Comparison of ENCODE assay signal across 1 cellular context in the genomic region with DNA sequence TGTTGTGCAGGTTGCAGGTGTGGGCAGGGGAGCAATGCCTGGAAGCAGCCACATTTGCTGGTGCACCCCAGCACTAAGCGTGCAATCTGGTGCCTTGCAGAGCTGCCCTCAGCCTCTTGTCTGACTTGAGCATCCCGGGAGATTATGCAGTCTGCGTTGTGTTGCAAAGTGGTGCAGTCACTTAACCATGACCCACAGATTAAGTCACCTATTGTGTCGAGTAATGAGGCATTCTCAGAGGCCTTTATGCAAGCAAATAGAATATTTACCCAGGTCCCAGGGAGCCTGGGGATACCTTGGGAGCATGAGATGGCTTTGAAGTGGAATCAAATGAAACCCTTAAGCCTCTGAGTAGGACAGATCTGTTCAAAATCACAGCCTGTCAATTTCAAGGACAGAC.
TF ChIP-seq lines count a peak whose summit lies in the region.

No MANE protein-coding gene starts in this region.

TF ChIP-seq in WTC11, 78 proteins besides CTCF, POLR2A, EP300 and RAD21 (continued from another document):
- no peak for TF ChIP-seq ZSCAN18 (CRISPR knock-in tag; IDR thresholded peaks at IDR 0.05)
- TF ChIP-seq IRF2 (CRISPR knock-in tag; IDR thresholded peaks at IDR 0.05; ENCODE audit: borderline replicate concordance, low read depth), result no peak
- TF ChIP-seq ZNF263 (CRISPR knock-in tag; IDR thresholded peaks at IDR 0.05; ENCODE audit: low read depth), result no peak
- TF ChIP-seq, protein P1, sequence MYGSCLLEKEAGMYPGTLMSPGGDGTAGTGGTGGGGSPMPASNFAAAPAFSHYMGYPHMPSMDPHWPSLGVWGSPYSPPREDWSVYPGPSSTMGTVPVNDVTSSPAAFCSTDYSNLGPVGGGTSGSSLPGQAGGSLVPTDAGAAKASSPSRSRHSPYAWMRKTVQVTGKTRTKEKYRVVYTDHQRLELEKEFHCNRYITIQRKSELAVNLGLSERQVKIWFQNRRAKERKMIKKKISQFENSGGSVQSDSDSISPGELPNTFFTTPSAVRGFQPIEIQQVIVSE (CRISPR knock-in tag; IDR thresholded peaks at IDR 0.05; ENCODE audit: borderline replicate concordance), result no peak
- TF ChIP-seq, protein P2, sequence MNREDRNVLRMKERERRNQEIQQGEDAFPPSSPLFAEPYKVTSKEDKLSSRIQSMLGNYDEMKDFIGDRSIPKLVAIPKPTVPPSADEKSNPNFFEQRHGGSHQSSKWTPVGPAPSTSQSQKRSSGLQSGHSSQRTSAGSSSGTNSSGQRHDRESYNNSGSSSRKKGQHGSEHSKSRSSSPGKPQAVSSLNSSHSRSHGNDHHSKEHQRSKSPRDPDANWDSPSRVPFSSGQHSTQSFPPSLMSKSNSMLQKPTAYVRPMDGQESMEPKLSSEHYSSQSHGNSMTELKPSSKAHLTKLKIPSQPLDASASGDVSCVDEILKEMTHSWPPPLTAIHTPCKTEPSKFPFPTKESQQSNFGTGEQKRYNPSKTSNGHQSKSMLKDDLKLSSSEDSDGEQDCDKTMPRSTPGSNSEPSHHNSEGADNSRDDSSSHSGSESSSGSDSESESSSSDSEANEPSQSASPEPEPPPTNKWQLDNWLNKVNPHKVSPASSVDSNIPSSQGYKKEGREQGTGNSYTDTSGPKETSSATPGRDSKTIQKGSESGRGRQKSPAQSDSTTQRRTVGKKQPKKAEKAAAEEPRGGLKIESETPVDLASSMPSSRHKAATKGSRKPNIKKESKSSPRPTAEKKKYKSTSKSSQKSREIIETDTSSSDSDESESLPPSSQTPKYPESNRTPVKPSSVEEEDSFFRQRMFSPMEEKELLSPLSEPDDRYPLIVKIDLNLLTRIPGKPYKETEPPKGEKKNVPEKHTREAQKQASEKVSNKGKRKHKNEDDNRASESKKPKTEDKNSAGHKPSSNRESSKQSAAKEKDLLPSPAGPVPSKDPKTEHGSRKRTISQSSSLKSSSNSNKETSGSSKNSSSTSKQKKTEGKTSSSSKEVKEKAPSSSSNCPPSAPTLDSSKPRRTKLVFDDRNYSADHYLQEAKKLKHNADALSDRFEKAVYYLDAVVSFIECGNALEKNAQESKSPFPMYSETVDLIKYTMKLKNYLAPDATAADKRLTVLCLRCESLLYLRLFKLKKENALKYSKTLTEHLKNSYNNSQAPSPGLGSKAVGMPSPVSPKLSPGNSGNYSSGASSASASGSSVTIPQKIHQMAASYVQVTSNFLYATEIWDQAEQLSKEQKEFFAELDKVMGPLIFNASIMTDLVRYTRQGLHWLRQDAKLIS (CRISPR knock-in tag; IDR thresholded peaks at IDR 0.05; ENCODE audit: borderline replicate concordance), result no peak
- TF ChIP-seq, protein P3, sequence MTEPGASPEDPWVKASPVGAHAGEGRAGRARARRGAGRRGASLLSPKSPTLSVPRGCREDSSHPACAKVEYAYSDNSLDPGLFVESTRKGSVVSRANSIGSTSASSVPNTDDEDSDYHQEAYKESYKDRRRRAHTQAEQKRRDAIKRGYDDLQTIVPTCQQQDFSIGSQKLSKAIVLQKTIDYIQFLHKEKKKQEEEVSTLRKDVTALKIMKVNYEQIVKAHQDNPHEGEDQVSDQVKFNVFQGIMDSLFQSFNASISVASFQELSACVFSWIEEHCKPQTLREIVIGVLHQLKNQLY (CRISPR knock-in tag; IDR thresholded peaks at IDR 0.05), result no peak
- TF ChIP-seq NR2C2 (CRISPR knock-in tag; IDR thresholded peaks at IDR 0.05), result no peak
- peak; percentile 28; the same call in 1 of the 2 replicates for TF ChIP-seq ZNF423 (CRISPR knock-in tag; IDR thresholded peaks at IDR 0.05)
- TF ChIP-seq NR3C1 (CRISPR knock-in tag; conservative IDR thresholded peaks at IDR 0.05; ENCODE audit: low read depth), result no peak
- TF ChIP-seq HMGA2 (CRISPR knock-in tag; IDR thresholded peaks at IDR 0.05), result no peak
- TF ChIP-seq NR1H2 (CRISPR knock-in tag; IDR thresholded peaks at IDR 0.05), result no peak
- TF ChIP-seq, protein P4, sequence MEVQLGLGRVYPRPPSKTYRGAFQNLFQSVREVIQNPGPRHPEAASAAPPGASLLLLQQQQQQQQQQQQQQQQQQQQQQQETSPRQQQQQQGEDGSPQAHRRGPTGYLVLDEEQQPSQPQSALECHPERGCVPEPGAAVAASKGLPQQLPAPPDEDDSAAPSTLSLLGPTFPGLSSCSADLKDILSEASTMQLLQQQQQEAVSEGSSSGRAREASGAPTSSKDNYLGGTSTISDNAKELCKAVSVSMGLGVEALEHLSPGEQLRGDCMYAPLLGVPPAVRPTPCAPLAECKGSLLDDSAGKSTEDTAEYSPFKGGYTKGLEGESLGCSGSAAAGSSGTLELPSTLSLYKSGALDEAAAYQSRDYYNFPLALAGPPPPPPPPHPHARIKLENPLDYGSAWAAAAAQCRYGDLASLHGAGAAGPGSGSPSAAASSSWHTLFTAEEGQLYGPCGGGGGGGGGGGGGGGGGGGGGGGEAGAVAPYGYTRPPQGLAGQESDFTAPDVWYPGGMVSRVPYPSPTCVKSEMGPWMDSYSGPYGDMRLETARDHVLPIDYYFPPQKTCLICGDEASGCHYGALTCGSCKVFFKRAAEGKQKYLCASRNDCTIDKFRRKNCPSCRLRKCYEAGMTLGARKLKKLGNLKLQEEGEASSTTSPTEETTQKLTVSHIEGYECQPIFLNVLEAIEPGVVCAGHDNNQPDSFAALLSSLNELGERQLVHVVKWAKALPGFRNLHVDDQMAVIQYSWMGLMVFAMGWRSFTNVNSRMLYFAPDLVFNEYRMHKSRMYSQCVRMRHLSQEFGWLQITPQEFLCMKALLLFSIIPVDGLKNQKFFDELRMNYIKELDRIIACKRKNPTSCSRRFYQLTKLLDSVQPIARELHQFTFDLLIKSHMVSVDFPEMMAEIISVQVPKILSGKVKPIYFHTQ (CRISPR knock-in tag; IDR thresholded peaks at IDR 0.05), result no peak
- TF ChIP-seq ZNF671 (CRISPR knock-in tag; IDR thresholded peaks at IDR 0.05), result no peak
- peak; percentile 89; the same call in 1 of the 2 replicates for TF ChIP-seq ZMAT4 (CRISPR knock-in tag; IDR thresholded peaks at IDR 0.05)
- TF ChIP-seq, protein P5, sequence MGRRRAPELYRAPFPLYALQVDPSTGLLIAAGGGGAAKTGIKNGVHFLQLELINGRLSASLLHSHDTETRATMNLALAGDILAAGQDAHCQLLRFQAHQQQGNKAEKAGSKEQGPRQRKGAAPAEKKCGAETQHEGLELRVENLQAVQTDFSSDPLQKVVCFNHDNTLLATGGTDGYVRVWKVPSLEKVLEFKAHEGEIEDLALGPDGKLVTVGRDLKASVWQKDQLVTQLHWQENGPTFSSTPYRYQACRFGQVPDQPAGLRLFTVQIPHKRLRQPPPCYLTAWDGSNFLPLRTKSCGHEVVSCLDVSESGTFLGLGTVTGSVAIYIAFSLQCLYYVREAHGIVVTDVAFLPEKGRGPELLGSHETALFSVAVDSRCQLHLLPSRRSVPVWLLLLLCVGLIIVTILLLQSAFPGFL (CRISPR knock-in tag; IDR thresholded peaks at IDR 0.05; ENCODE audit: borderline replicate concordance), result no peak
- TF ChIP-seq KAT7 (CRISPR knock-in tag; IDR thresholded peaks at IDR 0.05; ENCODE audit: borderline replicate concordance), result no peak
- TF ChIP-seq ZNF317 (CRISPR knock-in tag; IDR thresholded peaks at IDR 0.05; ENCODE audit: borderline replicate concordance, low read depth), result no peak
- no peak for TF ChIP-seq CREB1 (CRISPR knock-in tag; IDR thresholded peaks at IDR 0.05)
- no peak for TF ChIP-seq MAX (CRISPR knock-in tag; IDR thresholded peaks at IDR 0.05)
- no peak for TF ChIP-seq MYBL2 (CRISPR knock-in tag; IDR thresholded peaks at IDR 0.05)
- TF ChIP-seq CBFB (CRISPR knock-in tag; IDR thresholded peaks at IDR 0.05; ENCODE audit: low read depth), result no peak
- TF ChIP-seq, protein P6, sequence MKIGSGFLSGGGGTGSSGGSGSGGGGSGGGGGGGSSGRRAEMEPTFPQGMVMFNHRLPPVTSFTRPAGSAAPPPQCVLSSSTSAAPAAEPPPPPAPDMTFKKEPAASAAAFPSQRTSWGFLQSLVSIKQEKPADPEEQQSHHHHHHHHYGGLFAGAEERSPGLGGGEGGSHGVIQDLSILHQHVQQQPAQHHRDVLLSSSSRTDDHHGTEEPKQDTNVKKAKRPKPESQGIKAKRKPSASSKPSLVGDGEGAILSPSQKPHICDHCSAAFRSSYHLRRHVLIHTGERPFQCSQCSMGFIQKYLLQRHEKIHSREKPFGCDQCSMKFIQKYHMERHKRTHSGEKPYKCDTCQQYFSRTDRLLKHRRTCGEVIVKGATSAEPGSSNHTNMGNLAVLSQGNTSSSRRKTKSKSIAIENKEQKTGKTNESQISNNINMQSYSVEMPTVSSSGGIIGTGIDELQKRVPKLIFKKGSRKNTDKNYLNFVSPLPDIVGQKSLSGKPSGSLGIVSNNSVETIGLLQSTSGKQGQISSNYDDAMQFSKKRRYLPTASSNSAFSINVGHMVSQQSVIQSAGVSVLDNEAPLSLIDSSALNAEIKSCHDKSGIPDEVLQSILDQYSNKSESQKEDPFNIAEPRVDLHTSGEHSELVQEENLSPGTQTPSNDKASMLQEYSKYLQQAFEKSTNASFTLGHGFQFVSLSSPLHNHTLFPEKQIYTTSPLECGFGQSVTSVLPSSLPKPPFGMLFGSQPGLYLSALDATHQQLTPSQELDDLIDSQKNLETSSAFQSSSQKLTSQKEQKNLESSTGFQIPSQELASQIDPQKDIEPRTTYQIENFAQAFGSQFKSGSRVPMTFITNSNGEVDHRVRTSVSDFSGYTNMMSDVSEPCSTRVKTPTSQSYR (CRISPR knock-in tag; IDR thresholded peaks at IDR 0.05), result peak; percentile 48; the same call in 1 of the 2 replicates
- no peak for TF ChIP-seq TEAD4 (CRISPR knock-in tag; IDR thresholded peaks at IDR 0.05)
